20 cellular contexts compared by ENCODE assay signal in the genomic region with DNA sequence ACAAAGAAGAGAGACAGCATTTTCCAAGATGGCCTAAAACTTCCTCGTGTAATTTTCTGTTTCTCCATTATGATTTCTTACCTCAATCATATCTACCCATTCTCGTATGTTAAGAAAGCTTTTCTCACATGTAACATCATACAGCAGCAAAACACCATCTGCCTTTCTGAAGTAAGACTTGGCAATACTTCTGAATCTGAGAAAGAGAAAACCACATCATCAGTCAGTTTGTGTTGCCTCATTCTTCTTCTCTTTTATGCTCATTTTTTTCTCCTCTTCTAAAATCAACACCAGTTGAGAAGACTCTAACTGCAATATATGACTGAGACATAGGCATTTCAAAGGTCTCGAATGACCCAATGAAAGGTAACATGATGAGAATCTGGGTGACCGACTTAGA.
DNase-seq lines count a peak whose midpoint lies in the region; ATAC-seq, FAIRE-seq and TF ChIP-seq lines count a peak whose summit lies in the region.
"Had no signal": no experiment of that assay in that cellular context is flagged by ENCODE, and none has a peak within 500 bp of the region (broad histone marks: within the 10 kb centered on the region; RNA-seq: fewer than 3 reads in every experiment).

No MANE protein-coding gene starts in this region.

- no peak for TF ChIP-seq CTCF in astrocyte (IDR thresholded peaks at IDR 0.05; ENCODE audit: insufficient read depth, low read depth, low read length)
- TF ChIP-seq CTCF in H1 (IDR thresholded peaks at IDR 0.05; ENCODE audit: control extremely low read depth in 1 of 3, insufficient read depth in 1 of 3, low read depth in 1 of 3, low read length in 3 of 3) = no peak
- no peak for TF ChIP-seq CTCF in sigmoid colon (IDR thresholded peaks at IDR 0.05)

- H3K4ac ChIP-seq in H1 (replicated peaks; ENCODE audit: insufficient read length, low read depth, low read length) = no peak overlapping the region

- no peaks in the 10 kb centered on the region for H3K27me3 Mint-ChIP-seq in astrocyte (ENCODE audit: low read depth, unreplicated experiment)
- H3K27me3 Mint-ChIP-seq: IgD-negative memory B cell had no signal

- TF ChIP-seq EP300 in H1 (IDR thresholded peaks at IDR 0.05; ENCODE audit: borderline replicate concordance in 1 of 2, low read depth in 2 of 2, low read length in 2 of 2) (no peak), sigmoid colon (IDR thresholded peaks at IDR 0.05) (no peak)

- no peak overlapping the region for H2BK5ac ChIP-seq in H1 (ENCODE audit: low read depth, low read length)

- H3K27ac Mint-ChIP-seq in astrocyte (ENCODE audit: unreplicated experiment) = no peak overlapping the region
- H3K27ac Mint-ChIP-seq: CD14-positive monocyte; CD8-positive, alpha-beta T cell; IgD-negative memory B cell had no signal

- no peak overlapping the region for H2BK20ac ChIP-seq in H1 (ENCODE audit: low read length)

- ATAC-seq in left ventricle myocardium superior = no peak
- ATAC-seq: A549; CD8-positive, alpha-beta T cell had no signal

- FAIRE-seq in astrocyte (lab: Jason Lieb, UNC) = no peak
- FAIRE-seq in H1 (lab: Jason Lieb, UNC) = peak; percentile 13
- FAIRE-seq: A549, D721Med, GM12892, GM19239, H54 had no signal

- CTCF ChIA-PET in H1 (lab: Charles Lee; ENCODE audit: partially characterized antibody) = interaction anchor here (0.9 kb wide), 1 partner anchor 9 kb away, joined by 3 read pairs; no protein-coding TSS in a partner anchor

- H3K4me1 Mint-ChIP-seq in astrocyte (ENCODE audit: low read depth, unreplicated experiment) = peaks cover 7% of the 10 kb centered on the region
- H3K4me1 Mint-ChIP-seq: CD14-positive monocyte, IgD-negative memory B cell had no signal

- no peak overlapping the region for H3K18ac ChIP-seq in H1 (ENCODE audit: extremely low read depth, low read length)

- H4K91ac ChIP-seq in H1 (replicated peaks; ENCODE audit: insufficient read length, low read length) = no peak overlapping the region

- H3K56ac ChIP-seq in H1 (replicated peaks; ENCODE audit: insufficient read length, low read depth, low read length) = no peak overlapping the region

- DNase-seq in Jurkat, Clone E6-1 (ENCODE audit: low read depth, low spot score) = peak; percentile 12
- DNase-seq in astrocyte (ENCODE audit: low read depth) (peak; percentile 83), H1 (ENCODE audit: low read depth in 1 of 2, low spot score in 2 of 2) (no peak), fibroblast of peridontal ligament (ENCODE audit: extremely low read depth) (peak; percentile 88), sigmoid colon (no peak), medulla oblongata (ENCODE audit: extremely low spot score) (no peak), left ventricle myocardium superior (no peak)
- DNase-seq: CD8-positive, alpha-beta T cell; COR-L47; DMS153; DMS79 treated with DMSO at 0.1 percent for 48 hours; EL; GDM1 had no signal

- H3K79me2 ChIP-seq in astrocyte (ENCODE audit: insufficient read depth, low read length) (no peaks in the 10 kb centered on the region), H1 (ENCODE audit: control insufficient read depth in 1 of 2, insufficient read depth in 2 of 2, low read length in 2 of 2) (no peaks in the 10 kb centered on the region)

- H3K9me3 ChIP-seq in astrocyte (ENCODE audit: insufficient read depth, low read depth, low read length) (no peaks in the 10 kb centered on the region), H1 (ENCODE audit: insufficient read depth in 2 of 2, low read depth in 1 of 2, low read length in 1 of 2) (no peaks in the 10 kb centered on the region), sigmoid colon (no peaks in the 10 kb centered on the region)
- H3K9me3 ChIP-seq: A549 had no signal

- H3K23ac ChIP-seq in H1 (ENCODE audit: insufficient read length) = no peak overlapping the region

- H3K27me3 ChIP-seq in astrocyte (ENCODE audit: insufficient read depth, low read length) (no peaks in the 10 kb centered on the region), H1 (replicated peaks in 1 of 4; ENCODE audit: control insufficient read depth in 3 of 4, extremely low read depth in 1 of 4, insufficient read depth in 3 of 4, low read length in 3 of 4) (no peaks in the 10 kb centered on the region), sigmoid colon (no peaks in the 10 kb centered on the region)

- H2BK15ac ChIP-seq in H1 (ENCODE audit: low read length) = no peak overlapping the region

- H3K36me3 Mint-ChIP-seq in astrocyte (ENCODE audit: low read depth, unreplicated experiment) = peaks cover 2% of the 10 kb centered on the region
- H3K36me3 Mint-ChIP-seq: CD14-positive monocyte; CD8-positive, alpha-beta T cell; IgD-negative memory B cell had no signal

- POLR2A ChIA-PET in H1 (lab: Charles Lee; ENCODE audit: partially characterized antibody) = no interaction called here

- WGBS in H1 (ENCODE audit: extremely low coverage in 1 of 2, insufficient coverage in 1 of 2, insufficient read length in 1 of 2, insufficient replicate concordance in 2 of 2, low coverage in 1 of 2, low lambda C conversion rate in 2 of 2, missing lambda C conversion rate in 1 of 2), 2 experiments = 87% methylated on average over 4 of the region's 4 CpGs; no CpG with 5 or more reads in 1 of the 2 experiments
- WGBS in sigmoid colon, 2 donors = 93% methylated on average over 4 of the region's 4 CpGs

- no peak overlapping the region for H3K14ac ChIP-seq in H1 (ENCODE audit: insufficient read length)

- no peaks in the 10 kb centered on the region for H3K9me3 Mint-ChIP-seq in astrocyte (ENCODE audit: unreplicated experiment)
- H3K9me3 Mint-ChIP-seq: CD8-positive, alpha-beta T cell; IgD-negative memory B cell had no signal

- H3K4me1 ChIP-seq in astrocyte (ENCODE audit: insufficient read depth, low read length) = no peaks in the 10 kb centered on the region
- H3K4me1 ChIP-seq in H1 (replicated peaks in 1 of 4; ENCODE audit: control insufficient read depth in 3 of 4, insufficient read depth in 4 of 4, low read length in 3 of 4) = peaks cover 0 to 4% (median 0%) of the 10 kb centered on the region in 4 experiments; a peak in 3 of 7 replicates
- H3K4me1 ChIP-seq in sigmoid colon = no peaks in the 10 kb centered on the region
- H3K4me1 ChIP-seq: A549 had no signal

- H2AFZ ChIP-seq in astrocyte (ENCODE audit: low read depth, low read length) (no peak overlapping the region), H1 (ENCODE audit: low read length) (no peak overlapping the region)

- H3K4me2 ChIP-seq in astrocyte (ENCODE audit: low read length) = no peak overlapping the region
- no peak overlapping the region for H3K4me2 ChIP-seq in H1 (ENCODE audit: insufficient read depth in 1 of 2, low read depth in 2 of 2, low read length in 2 of 2)
- H3K4me2 ChIP-seq: A549 had no signal

- H3K4me3 Mint-ChIP-seq in astrocyte (ENCODE audit: unreplicated experiment) = no peak overlapping the region
- H3K4me3 Mint-ChIP-seq: CD14-positive monocyte; CD8-positive, alpha-beta T cell; IgD-negative memory B cell had no signal

- H2AK5ac ChIP-seq in H1 (ENCODE audit: low read depth, low read length) = no peak overlapping the region

- H3K9ac ChIP-seq in astrocyte (ENCODE audit: low read length) (no peak overlapping the region), H1 (replicated peaks in 1 of 4; ENCODE audit: extremely low read depth in 1 of 4, low read depth in 3 of 4, low read length in 3 of 4) (no peak overlapping the region)

- intact Hi-C loops in sigmoid colon (cut with DNase I) = no loop called here
- intact Hi-C loops in left ventricle myocardium superior (cut with micrococcal nuclease) = no loop called here

- no peaks in the 10 kb centered on the region for H3K79me1 ChIP-seq in H1 (ENCODE audit: low read depth, low read length)

- H4K5ac ChIP-seq in H1 (ENCODE audit: insufficient read length, low read depth, low read length) = no peak overlapping the region

- TF ChIP-seq POLR2A in H1 (IDR thresholded peaks at IDR 0.05; ENCODE audit: control extremely low read depth in 1 of 2, low read depth in 2 of 2, low read length in 2 of 2) (no peak), sigmoid colon (IDR thresholded peaks at IDR 0.05) (no peak)

- H2BK120ac ChIP-seq in H1 (replicated peaks; ENCODE audit: low read depth, low read length) = no peak overlapping the region

- H4K20me1 ChIP-seq in astrocyte (ENCODE audit: insufficient read depth, low read length) (no peaks in the 10 kb centered on the region), H1 (replicated peaks in 1 of 2; ENCODE audit: control insufficient read depth in 1 of 2, insufficient read depth in 2 of 2, low read length in 2 of 2) (no peaks in the 10 kb centered on the region)

- no peak overlapping the region for H2BK12ac ChIP-seq in H1 (ENCODE audit: low read depth, low read length)

- no peak overlapping the region for H3K4me3 ChIP-seq in Jurkat, Clone E6-1 (ENCODE audit: low read length)
- H3K4me3 ChIP-seq in astrocyte (ENCODE audit: insufficient read depth, low read depth, low read length) = no peak overlapping the region
- no peak overlapping the region for H3K4me3 ChIP-seq in H1 (ENCODE audit: extremely low read depth in 1 of 4, insufficient read depth in 2 of 4, low read depth in 3 of 4, low read length in 4 of 4)
- no peak overlapping the region for H3K4me3 ChIP-seq in sigmoid colon
- H3K4me3 ChIP-seq: A549 had no signal

- H3K23me2 ChIP-seq in H1 (ENCODE audit: low read depth, low read length) = no peaks in the 10 kb centered on the region

- no peak for TF ChIP-seq RAD21 in H1 (IDR thresholded peaks at IDR 0.05 in 1 of 2, conservative IDR thresholded peaks at IDR 0.05 in 1 of 2; ENCODE audit: low read depth in 2 of 2, low read length in 2 of 2)

- H3K36me3 ChIP-seq in astrocyte (ENCODE audit: insufficient read depth, low read length) (no peaks in the 10 kb centered on the region), H1 (ENCODE audit: control insufficient read depth in 2 of 4, insufficient read depth in 4 of 4, low read length in 3 of 4) (no peaks in the 10 kb centered on the region), sigmoid colon (no peaks in the 10 kb centered on the region)

- no peak overlapping the region for H3K27ac ChIP-seq in astrocyte (ENCODE audit: low read depth, low read length)
- no peak overlapping the region for H3K27ac ChIP-seq in H1 (ENCODE audit: low read depth, low read length)
- no peak overlapping the region for H3K27ac ChIP-seq in sigmoid colon
- H3K27ac ChIP-seq: A549 had no signal

- no peak overlapping the region for H4K8ac ChIP-seq in H1 (ENCODE audit: extremely low read depth, insufficient read depth, low read length)

TF ChIP-seq in H1, 55 proteins besides CTCF, POLR2A, EP300 and RAD21:
- TF ChIP-seq HDAC6 (IDR thresholded peaks at IDR 0.05; ENCODE audit: low read depth, low read length) = no peak
- no peak for TF ChIP-seq CREB1 (IDR thresholded peaks at IDR 0.05)
- no peak for TF ChIP-seq TBP (IDR thresholded peaks at IDR 0.05; ENCODE audit: low read depth, low read length)

Comparison
In these comparisons a context has a peak if more than half of its experiments do, and no peak if none do; other contexts are left out.
1. DNase-seq: peak in Jurkat, Clone E6-1 (single experiment), astrocyte (single experiment) and fibroblast of peridontal ligament (single experiment); none in H1 (0 of 2), sigmoid colon (single experiment), medulla oblongata (single experiment) and left ventricle myocardium superior (single experiment).